Comparison of ENCODE assay signal across 17 cellular contexts in the genomic region with DNA sequence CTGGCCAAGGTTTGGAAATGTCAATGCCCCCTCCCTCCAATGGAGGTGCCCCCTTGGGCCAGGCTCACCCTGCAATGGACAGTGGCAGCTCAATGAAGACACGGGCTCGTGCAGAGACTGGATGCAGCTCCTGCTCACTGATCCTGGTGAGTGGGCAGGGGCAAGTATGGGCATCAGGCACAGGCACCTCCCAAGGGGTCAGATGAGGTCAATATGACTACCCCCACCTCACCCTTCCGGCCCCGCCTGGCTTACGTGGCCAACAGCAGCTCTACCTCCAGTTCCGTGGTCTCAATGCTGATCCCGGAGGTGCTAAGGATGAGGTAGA. TPM values are rescaled to one million over a fixed set of nuclear protein-coding genes. Genes with fewer than 3 reads are reported as not detected.
DNase-seq lines count a peak whose midpoint lies in the region; ATAC-seq and TF ChIP-seq lines count a peak whose summit lies in the region.
"Had no signal": no experiment of that assay in that cellular context is flagged by ENCODE, and none has a peak within 500 bp of the region (broad histone marks: within the 10 kb centered on the region; RNA-seq: fewer than 3 reads in every experiment).

No MANE protein-coding gene starts in this region.

- H2AFZ ChIP-seq in IMR-90 (replicated peaks; ENCODE audit: low read length, poor library complexity), result no peak overlapping the region
- H2AFZ ChIP-seq: GM23248 had no signal

- H3K27ac Mint-ChIP-seq in activated naive CD8-positive, alpha-beta T cell treated with anti-CD3 and anti-CD28 coated beads, Interleukin-2, amount 10 ng/mL, durations not matched to agents 7 days and 5 days, result no peak overlapping the region
- H3K27ac Mint-ChIP-seq in activated naive CD8-positive, alpha-beta T cell treated with anti-CD3 and anti-CD28 coated beads, Interleukin-2, amount 50 U/mL, for 24 hours, result no peak overlapping the region
- peak overlapping the region; percentile 43 for H3K27ac Mint-ChIP-seq in neural crest cell (ENCODE audit: unreplicated experiment)
- H3K27ac Mint-ChIP-seq: B cell; CD8-positive, alpha-beta T cell; IgD-negative memory B cell had no signal

- no peaks in the 10 kb centered on the region for H3K4me1 Mint-ChIP-seq in activated naive CD8-positive, alpha-beta T cell treated with anti-CD3 and anti-CD28 coated beads, Interleukin-2, amount 10 ng/mL, durations not matched to agents 7 days and 5 days
- H3K4me1 Mint-ChIP-seq in activated naive CD8-positive, alpha-beta T cell treated with anti-CD3 and anti-CD28 coated beads, Interleukin-2, amount 50 U/mL, for 24 hours, result no peaks in the 10 kb centered on the region
- no peaks in the 10 kb centered on the region for H3K4me1 Mint-ChIP-seq in neural crest cell
- H3K4me1 Mint-ChIP-seq: B cell, IgD-negative memory B cell had no signal

- no peak overlapping the region for H3K4ac ChIP-seq in IMR-90 (ENCODE audit: low read depth, low read length)

- H3K18ac ChIP-seq in IMR-90 (ENCODE audit: low read depth, low read length), result no peak overlapping the region

- H3K4me3 Mint-ChIP-seq in activated naive CD8-positive, alpha-beta T cell treated with anti-CD3 and anti-CD28 coated beads, Interleukin-2, amount 10 ng/mL, durations not matched to agents 7 days and 5 days, result no peak overlapping the region
- H3K4me3 Mint-ChIP-seq in activated naive CD8-positive, alpha-beta T cell treated with anti-CD3 and anti-CD28 coated beads, Interleukin-2, amount 50 U/mL, for 24 hours, result no peak overlapping the region
- no peak overlapping the region for H3K4me3 Mint-ChIP-seq in neural crest cell
- H3K4me3 Mint-ChIP-seq: B cell; CD8-positive, alpha-beta T cell; IgD-negative memory B cell had no signal

- CTCF ChIA-PET in IMR-90 (lab: Yijun Ruan, JAX), result no interaction called here

- H3K36me3 ChIP-seq in IMR-90 (ENCODE audit: control insufficient read depth, insufficient read depth, low read length), result no peaks in the 10 kb centered on the region
- peaks cover 35 to 84% (median 58%) of the 10 kb centered on the region in 4 donors for H3K36me3 ChIP-seq in sigmoid colon
- H3K36me3 ChIP-seq: BLaER1 treated with 17β-estradiol and CSF1 and Interleukin-3, amounts not matched to agents 10 nM and 100 nM had no signal

- no TSS peak for BruUV-seq in IMR-90 (replicated peaks; lab: Mats Ljungman, UMichigan)

- no peaks in the 10 kb centered on the region for H3K36me3 Mint-ChIP-seq in activated naive CD8-positive, alpha-beta T cell treated with anti-CD3 and anti-CD28 coated beads, Interleukin-2, amount 10 ng/mL, durations not matched to agents 7 days and 5 days
- H3K36me3 Mint-ChIP-seq in activated naive CD8-positive, alpha-beta T cell treated with anti-CD3 and anti-CD28 coated beads, Interleukin-2, amount 50 U/mL, for 24 hours (ENCODE audit: low read depth), result no peaks in the 10 kb centered on the region
- peaks cover 3% of the 10 kb centered on the region for H3K36me3 Mint-ChIP-seq in neural crest cell (ENCODE audit: low read depth)
- H3K36me3 Mint-ChIP-seq: CD8-positive, alpha-beta T cell; IgD-negative memory B cell had no signal

- H3K4me1 ChIP-seq in IMR-90 (ENCODE audit: control insufficient read depth, insufficient read depth, low read length), result no peaks in the 10 kb centered on the region
- H3K4me1 ChIP-seq in sigmoid colon, result peaks cover 0 to 3% (median 0%) of the 10 kb centered on the region in 4 donors

- ATAC-seq in activated naive CD8-positive, alpha-beta T cell treated with anti-CD3 and anti-CD28 coated beads, Interleukin-2, amount 10 ng/mL, durations not matched to agents 7 days and 5 days (ENCODE audit: low read depth), result no peak
- no peak for ATAC-seq in activated naive CD8-positive, alpha-beta T cell treated with anti-CD3 and anti-CD28 coated beads, Interleukin-2, amount 50 U/mL, for 24 hours
- ATAC-seq in IMR-90 (ENCODE audit: low read depth) (no peak), HG03469 (IDR thresholded peaks at IDR 0.05; ENCODE audit: unreplicated experiment) (no peak)
- ATAC-seq: CD8-positive, alpha-beta T cell; GM12878 had no signal

- H2BK5ac ChIP-seq in IMR-90 (ENCODE audit: low read depth, low read length, poor library complexity, severe bottlenecking), result no peak overlapping the region

- POLR2A ChIA-PET in activated naive CD8-positive, alpha-beta T cell treated with anti-CD3 and anti-CD28 coated beads, Interleukin-2, amount 10 ng/mL, durations not matched to agents 7 days and 5 days (lab: Charles Lee), result no interaction called here
- POLR2A ChIA-PET in IMR-90 (lab: Charles Lee; ENCODE audit: unreplicated experiment), result no interaction called here

- H3K27me3 ChIP-seq in IMR-90 (ENCODE audit: control insufficient read depth, insufficient read depth, low read length) (peaks cover 19% of the 10 kb centered on the region), sigmoid colon (no peaks in the 10 kb centered on the region)
- H3K27me3 ChIP-seq: BLaER1 treated with 17β-estradiol and CSF1 and Interleukin-3, amounts not matched to agents 10 nM and 100 nM had no signal

- no peak overlapping the region for H3K56ac ChIP-seq in IMR-90 (ENCODE audit: extremely low read depth, insufficient read depth, low read length)

- H4K91ac ChIP-seq in IMR-90 (ENCODE audit: insufficient read depth, low read depth, low read length), result no peak overlapping the region

- DNase-seq in activated naive CD8-positive, alpha-beta T cell treated with anti-CD3 and anti-CD28 coated beads, Interleukin-2, amount 10 ng/mL, durations not matched to agents 7 days and 5 days, result peak; percentile 14
- DNase-seq in activated naive CD8-positive, alpha-beta T cell treated with anti-CD3 and anti-CD28 coated beads, Interleukin-2, amount 50 U/mL, for 24 hours, result no peak
- DNase-seq in IMR-90 (no peak), neural crest cell (ENCODE audit: low read depth, low spot score) (no peak), sigmoid colon (peak; percentile 46), activated gamma-delta T cell treated with Interleukin-2 at 50 U/mL for 16 hours (no peak)
- DNase-seq: Calu3; CD8-positive, alpha-beta T cell; DMS79 treated with DMSO at 0.1 percent for 48 hours; GM23248; HCEC 1CT had no signal

- no peak overlapping the region for H3K23ac ChIP-seq in IMR-90 (ENCODE audit: low read depth, low read length)

- H3K9me3 ChIP-seq in IMR-90 (ENCODE audit: control insufficient read depth, insufficient read depth, low read length) (no peaks in the 10 kb centered on the region), sigmoid colon (no peaks in the 10 kb centered on the region)
- H3K9me3 ChIP-seq: BLaER1 treated with 17β-estradiol and CSF1 and Interleukin-3, amounts not matched to agents 10 nM and 100 nM had no signal

- H2AK5ac ChIP-seq in IMR-90 (ENCODE audit: low read depth, low read length), result no peak overlapping the region

- H3K9ac ChIP-seq in IMR-90 (ENCODE audit: low read depth, low read length), result no peak overlapping the region
- H3K9ac ChIP-seq: BLaER1 treated with 17β-estradiol and CSF1 and Interleukin-3, amounts not matched to agents 10 nM and 100 nM; GM23248 had no signal

- no peak overlapping the region for H2BK15ac ChIP-seq in IMR-90 (ENCODE audit: low read depth, low read length)

- dilution Hi-C loops in IMR-90 (cut with HindIII; ENCODE audit: low sequenced_read_pairs, unreplicated experiment), result no loop called here

- no peaks in the 10 kb centered on the region for H3K79me1 ChIP-seq in IMR-90 (ENCODE audit: low read depth in 1 of 2, low read length in 2 of 2)

- peaks cover 5% of the 10 kb centered on the region for H3K27me3 Mint-ChIP-seq in activated naive CD8-positive, alpha-beta T cell treated with anti-CD3 and anti-CD28 coated beads, Interleukin-2, amount 10 ng/mL, durations not matched to agents 7 days and 5 days
- no peaks in the 10 kb centered on the region for H3K27me3 Mint-ChIP-seq in activated naive CD8-positive, alpha-beta T cell treated with anti-CD3 and anti-CD28 coated beads, Interleukin-2, amount 50 U/mL, for 24 hours
- no peaks in the 10 kb centered on the region for H3K27me3 Mint-ChIP-seq in neural crest cell (ENCODE audit: low read depth)
- H3K27me3 Mint-ChIP-seq: B cell, IgD-negative memory B cell had no signal

- no peaks in the 10 kb centered on the region for H3K9me1 ChIP-seq in IMR-90 (ENCODE audit: insufficient read depth, low read length)

- intact Hi-C loops in IMR-90 (cut with micrococcal nuclease) (no loop called here), sigmoid colon (cut with DNase I) (no loop called here)

- TF ChIP-seq POLR2A in IMR-90 (IDR thresholded peaks at IDR 0.05; ENCODE audit: low read depth, low read length), result no peak
- TF ChIP-seq POLR2A in sigmoid colon (IDR thresholded peaks at IDR 0.05), result no peak

- no peak overlapping the region for H3K4me3 ChIP-seq in IMR-90 (ENCODE audit: insufficient read depth, low read depth, low read length)
- H3K4me3 ChIP-seq in sigmoid colon, result no peak overlapping the region
- H3K4me3 ChIP-seq: BLaER1 treated with 17β-estradiol and CSF1 and Interleukin-3, amounts not matched to agents 10 nM and 100 nM; GM12878; GM23248 had no signal

- no peak for TF ChIP-seq EP300 in sigmoid colon (IDR thresholded peaks at IDR 0.05)

- no peak overlapping the region for H3K4me2 ChIP-seq in IMR-90 (ENCODE audit: low read depth, low read length)
- H3K4me2 ChIP-seq: BLaER1 treated with 17β-estradiol and CSF1 and Interleukin-3, amounts not matched to agents 10 nM and 100 nM had no signal

- TF ChIP-seq CTCF in IMR-90 (conservative IDR thresholded peaks at IDR 0.05; ENCODE audit: low read depth, low read length) (no peak), neural crest cell (conservative IDR thresholded peaks at IDR 0.05) (no peak), sigmoid colon (IDR thresholded peaks at IDR 0.05) (no peak)

- no peaks in the 10 kb centered on the region for H3K9me3 Mint-ChIP-seq in activated naive CD8-positive, alpha-beta T cell treated with anti-CD3 and anti-CD28 coated beads, Interleukin-2, amount 10 ng/mL, durations not matched to agents 7 days and 5 days
- H3K9me3 Mint-ChIP-seq in activated naive CD8-positive, alpha-beta T cell treated with anti-CD3 and anti-CD28 coated beads, Interleukin-2, amount 50 U/mL, for 24 hours, result no peaks in the 10 kb centered on the region
- no peaks in the 10 kb centered on the region for H3K9me3 Mint-ChIP-seq in neural crest cell
- H3K9me3 Mint-ChIP-seq: CD8-positive, alpha-beta T cell; IgD-negative memory B cell had no signal

- no peak for TF ChIP-seq RAD21 in IMR-90 (IDR thresholded peaks at IDR 0.05; ENCODE audit: low read length)

- H3K14ac ChIP-seq in IMR-90 (replicated peaks; ENCODE audit: low read depth, low read length), result no peak overlapping the region

- H3K27ac ChIP-seq in IMR-90 (ENCODE audit: insufficient read depth, low read length) (no peak overlapping the region), sigmoid colon (peak overlapping the region in 1 of 4 donors; percentile 21)
- H3K27ac ChIP-seq: BLaER1 treated with 17β-estradiol and CSF1 and Interleukin-3, amounts not matched to agents 10 nM and 100 nM; GM23248; HL-60 had no signal

- H2AK9ac ChIP-seq in IMR-90 (replicated peaks; ENCODE audit: low read depth, low read length, poor library complexity), result peak overlapping the region; percentile 1

- in situ Hi-C loops in IMR-90 (cut with MboI; ENCODE audit: low sequenced_read_pairs), result no loop called here

- no peaks in the 10 kb centered on the region for H4K20me1 ChIP-seq in IMR-90 (ENCODE audit: insufficient read depth, low read length)
- H4K20me1 ChIP-seq: BLaER1 treated with 17β-estradiol and CSF1 and Interleukin-3, amounts not matched to agents 10 nM and 100 nM had no signal

- H4K8ac ChIP-seq in IMR-90 (ENCODE audit: low read depth in 2 of 2, low read length in 2 of 2), result no peak overlapping the region

- no peak overlapping the region for H4K5ac ChIP-seq in IMR-90 (ENCODE audit: low read depth, low read length)

- H2BK20ac ChIP-seq in IMR-90 (ENCODE audit: low read depth, low read length), result no peak overlapping the region

- WGBS in IMR-90 (ENCODE audit: extremely low coverage in 2 of 2, insufficient read length in 1 of 2), 2 experiments, result no CpG with 5 or more reads among the region's 7 CpGs
- 95 to 97% methylated on average over 7 of the region's 7 CpGs for WGBS in sigmoid colon, 2 donors

- H2BK120ac ChIP-seq in IMR-90 (ENCODE audit: low read depth, low read length), result no peak overlapping the region

RNA-seq across cellular contexts. Expression of a gene that starts 13.6 kb away (rescaled TPM):
- total RNA-seq in activated naive CD8-positive, alpha-beta T cell treated with anti-CD3 and anti-CD28 coated beads, Interleukin-2, amount 10 ng/mL, durations not matched to agents 7 days and 5 days, result 1 to 10 TPM; 4.1 to 4.2 TPM
- total RNA-seq in IMR-90 (2012; rRNA removed) (3.9 and 4.4 TPM in 2 replicates), neural crest cell (57.9 and 63.7 TPM in 2 replicates), sigmoid colon (100 to 1,000 TPM in 3 of 4 donors, 10 to 100 TPM in 1; 66.6 to 588 (median 204) TPM)
- polyA plus RNA-seq in IMR-90 (2012; rRNA removed) (13.9 and 15.7 TPM in 2 replicates), sigmoid colon (10 to 100 TPM in 1 of 3 donors, 1 to 10 TPM in 2; 1.8 to 21.0 (median 3.6) TPM)
- 12.1 and 23.0 TPM in 2 replicates for polyA plus RNA-seq in IMR-90 (2012; cell fraction: cytosol; rRNA removed)
- polyA plus RNA-seq in IMR-90 (2012; cell fraction: nucleus; rRNA removed; ENCODE audit: low replicate concordance), result 89.0 and 117 TPM in 2 replicates

RNA-seq across cellular contexts. Expression of a gene that starts 21.7 kb away (rescaled TPM):
- 100 to 1,000 TPM; 116 to 135 TPM for total RNA-seq in activated naive CD8-positive, alpha-beta T cell treated with anti-CD3 and anti-CD28 coated beads, Interleukin-2, amount 10 ng/mL, durations not matched to agents 7 days and 5 days
- total RNA-seq in IMR-90 (2012; rRNA removed), result 128 and 158 TPM in 2 replicates
- 280 and 285 TPM in 2 replicates for polyA plus RNA-seq in IMR-90 (2012; rRNA removed)
- polyA plus RNA-seq in IMR-90 (2012; cell fraction: cytosol; rRNA removed), result 332 and 427 TPM in 2 replicates
- polyA plus RNA-seq in IMR-90 (2012; cell fraction: nucleus; rRNA removed; ENCODE audit: low replicate concordance), result 75.9 and 113 TPM in 2 replicates
- total RNA-seq in neural crest cell, result 105 and 111 TPM in 2 replicates
- total RNA-seq in sigmoid colon, result 100 to 1,000 TPM; 173 to 356 (median 317) TPM
- 100 to 1,000 TPM; 329 to 655 (median 634) TPM for polyA plus RNA-seq in sigmoid colon

RNA-seq across cellular contexts. Expression of a gene that starts 26.0 kb away (rescaled TPM):
- 10 to 100 TPM; 19.0 to 21.2 TPM for total RNA-seq in activated naive CD8-positive, alpha-beta T cell treated with anti-CD3 and anti-CD28 coated beads, Interleukin-2, amount 10 ng/mL, durations not matched to agents 7 days and 5 days
- total RNA-seq in IMR-90 (2012; rRNA removed) (7.3 and 8.9 TPM in 2 replicates), neural crest cell (10.4 and 14.2 TPM in 2 replicates), sigmoid colon (10 to 100 TPM; 11.2 to 37.5 (median 32.1) TPM)
- polyA plus RNA-seq in IMR-90 (2012; rRNA removed) (18.8 and 21.0 TPM in 2 replicates), sigmoid colon (10 to 100 TPM in 2 of 3 donors, 1 to 10 TPM in 1; 8.4 to 34.4 (median 27.1) TPM)
- polyA plus RNA-seq in IMR-90 (2012; cell fraction: cytosol; rRNA removed), result 16.9 and 19.9 TPM in 2 replicates
- 85.3 and 102 TPM in 2 replicates for polyA plus RNA-seq in IMR-90 (2012; cell fraction: nucleus; rRNA removed; ENCODE audit: low replicate concordance)

RNA-seq across cellular contexts. Expression of a gene that starts 34.7 kb away (rescaled TPM):
- 100 to 1,000 TPM; 150 to 165 TPM for total RNA-seq in activated naive CD8-positive, alpha-beta T cell treated with anti-CD3 and anti-CD28 coated beads, Interleukin-2, amount 10 ng/mL, durations not matched to agents 7 days and 5 days
- total RNA-seq in IMR-90 (2012; rRNA removed), result 995 and 1,796 TPM in 2 replicates
- polyA plus RNA-seq in IMR-90 (2012; rRNA removed), result 1,398 and 1,518 TPM in 2 replicates
- 856 and 974 TPM in 2 replicates for polyA plus RNA-seq in IMR-90 (2012; cell fraction: cytosol; rRNA removed)
- 173 and 576 TPM in 2 replicates for polyA plus RNA-seq in IMR-90 (2012; cell fraction: nucleus; rRNA removed; ENCODE audit: low replicate concordance)
- total RNA-seq in neural crest cell, result 535 and 560 TPM in 2 replicates
- total RNA-seq in sigmoid colon, result 100 to 1,000 TPM; 670 to 933 (median 849) TPM
- polyA plus RNA-seq in sigmoid colon, result 1,000 to 10,000 TPM in 1 of 3 donors, 100 to 1,000 TPM in 2; 450 to 1,058 (median 486) TPM

RNA-seq across cellular contexts. Expression of a gene that starts 48.8 kb away (rescaled TPM):
- 10 to 100 TPM; 10.2 to 11.5 TPM for total RNA-seq in activated naive CD8-positive, alpha-beta T cell treated with anti-CD3 and anti-CD28 coated beads, Interleukin-2, amount 10 ng/mL, durations not matched to agents 7 days and 5 days
- 2.2 and 2.7 TPM in 2 replicates for total RNA-seq in IMR-90 (2012; rRNA removed)
- polyA plus RNA-seq in IMR-90 (2012; rRNA removed), result 12.9 and 13.6 TPM in 2 replicates
- polyA plus RNA-seq in IMR-90 (2012; cell fraction: cytosol; rRNA removed), result 5.7 and 15.7 TPM in 2 replicates
- 5.5 and 10.6 TPM in 2 replicates for polyA plus RNA-seq in IMR-90 (2012; cell fraction: nucleus; rRNA removed; ENCODE audit: low replicate concordance)
- total RNA-seq in neural crest cell, result 66.6 and 67.0 TPM in 2 replicates
- 10 to 100 TPM in 1 of 4 donors, 1 to 10 TPM in 3; 4.3 to 12.2 (median 4.6) TPM for total RNA-seq in sigmoid colon
- 1 to 10 TPM; 1.2 to 3.9 (median 2.4) TPM for polyA plus RNA-seq in sigmoid colon

Comparison
In these comparisons a context has a peak if more than half of its experiments do, and no peak if none do; other contexts are left out.
1. DNase-seq: peak in activated naive CD8-positive, alpha-beta T cell treated with anti-CD3 and anti-CD28 coated beads, Interleukin-2, amount 10 ng/mL, durations not matched to agents 7 days and 5 days (single experiment) and sigmoid colon (single experiment); none in activated naive CD8-positive, alpha-beta T cell treated with anti-CD3 and anti-CD28 coated beads, Interleukin-2, amount 50 U/mL, for 24 hours (single experiment), IMR-90 (single experiment), neural crest cell (single experiment) and activated gamma-delta T cell treated with Interleukin-2 at 50 U/mL for 16 hours (single experiment).
2. RNA of a gene that starts 13.6 kb away (total RNA-seq): 66.6 to 588 TPM in sigmoid colon and 57.9 to 63.7 TPM in neural crest cell; 4.1 to 4.2 TPM in activated naive CD8-positive, alpha-beta T cell treated with anti-CD3 and anti-CD28 coated beads, Interleukin-2, amount 10 ng/mL, durations not matched to agents 7 days and 5 days and 3.9 to 4.4 TPM in IMR-90; every median in the first group is over 10 times any median in the second.